8 cellular contexts compared by ENCODE assay signal in genomic region chr17:18960803-18961511, GRCh38. TPM values are rescaled to one million over a fixed set of nuclear protein-coding genes. Genes with fewer than 3 reads are reported as not detected.
DNase-seq lines count a peak whose midpoint lies in the region; ATAC-seq and TF ChIP-seq lines count a peak whose summit lies in the region.

No MANE protein-coding gene starts in this region.

- in situ Hi-C loops in KBM-7 (cut with MboI; ENCODE audit: low pct_unique_long_range_greater_than_20kb, low sequenced_read_pairs), result loop anchor here (10.0 kb wide), 1 partner anchor 54 kb away; no protein-coding TSS in a partner anchor

- DNase-seq in CD1c-positive myeloid dendritic cell (ENCODE audit: extremely low spot score) (peak; percentile 81), KBM-7 (peak; percentile 76), SKM-1 (lab: John Stamatoyannopoulos, UW; ENCODE audit: unreplicated experiment) (peak; percentile 42), Right ventricle myocardium inferior (ENCODE audit: missing footprints) (peak; percentile 90), progenitor cell of endocrine pancreas (ENCODE audit: low spot score, unreplicated experiment) (peak; percentile 89)
- peak; percentile 82 for DNase-seq in activated naive CD4-positive, alpha-beta T cell treated with Interleukin-2 at 50 U/mL for 16 hours

- H3K27ac Mint-ChIP-seq in progenitor cell of endocrine pancreas, result peak overlapping the region; percentile 20

- peak; percentile 85 for TF ChIP-seq CTCF in progenitor cell of endocrine pancreas (IDR thresholded peaks at IDR 0.05; ENCODE audit: unreplicated experiment)

- H3K27me3 Mint-ChIP-seq in progenitor cell of endocrine pancreas, result peaks cover 2% of the 10 kb centered on the region

- no peaks in the 10 kb centered on the region for H3K4me1 Mint-ChIP-seq in progenitor cell of endocrine pancreas (ENCODE audit: low read depth)

- no peak overlapping the region for H3K4me3 Mint-ChIP-seq in progenitor cell of endocrine pancreas (ENCODE audit: low read depth)

- intact Hi-C loops in Right ventricle myocardium inferior (cut with DNase I), result no loop called here

- ATAC-seq in GM19397 (IDR thresholded peaks at IDR 0.05; ENCODE audit: unreplicated experiment) (peak; percentile 76), Right ventricle myocardium inferior (peak; percentile 86), HG03025 (IDR thresholded peaks at IDR 0.05; ENCODE audit: low FRiP score, unreplicated experiment) (no peak)

- no peaks in the 10 kb centered on the region for H3K9me3 Mint-ChIP-seq in progenitor cell of endocrine pancreas (ENCODE audit: low read depth)

- H3K36me3 Mint-ChIP-seq in progenitor cell of endocrine pancreas (ENCODE audit: insufficient read depth), result no peaks in the 10 kb centered on the region

RNA-seq across cellular contexts. Expression of gene SLC5A10, which starts 9.0 kb away (rescaled TPM):
- total RNA-seq in Right ventricle myocardium inferior (not detected), progenitor cell of endocrine pancreas (not detected in 2 replicates)

RNA-seq across cellular contexts. Expression of gene FAM83G, which starts 43.6 kb away (rescaled TPM):
- total RNA-seq in Right ventricle myocardium inferior (2.7 TPM), progenitor cell of endocrine pancreas (16.6 and 17.3 TPM in 2 replicates)
